ENCODE assay signal across 25 cellular contexts in the genomic region with DNA sequence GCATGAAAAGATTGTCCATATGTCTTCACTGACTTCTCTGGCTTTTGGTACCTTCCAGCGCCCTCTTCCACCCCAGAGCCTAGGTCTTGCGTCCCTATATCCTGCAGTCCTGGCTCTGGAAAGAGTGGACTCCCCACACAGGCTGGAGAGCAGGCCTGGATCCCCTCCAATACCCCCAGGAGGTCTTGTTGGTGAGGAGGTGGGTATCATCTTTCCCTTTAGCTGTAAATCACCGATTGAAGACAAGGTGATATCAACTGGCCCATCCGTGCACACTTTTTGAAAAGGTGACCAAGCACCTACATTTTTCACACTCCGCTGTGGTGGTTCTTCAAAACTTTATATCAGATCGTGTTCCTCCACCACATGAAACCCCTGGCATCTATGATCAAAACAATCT.
"Had no signal": no experiment of that assay in that cellular context is flagged by ENCODE, and none has a peak within 500 bp of the region (broad histone marks: within the 10 kb centered on the region; RNA-seq: fewer than 3 reads in every experiment).

No MANE protein-coding gene starts in this region.

- H3K9me3 ChIP-seq: colonic mucosa, gastrocnemius medialis, ovary, tibial nerve had no signal

- H3K36me3 ChIP-seq: colonic mucosa, gastrocnemius medialis, ovary had no signal

- H3K4me3 Mint-ChIP-seq: activated naive CD4-positive, alpha-beta T cell treated with anti-CD3 and anti-CD28 coated beads, Interleukin-2, amount 50 U/mL, for 24 hours; mesothelial cell of epicardium; naive B cell; stimulated activated memory B cell treated with anti-CD40 and anti-IgM and Interleukin-4, amounts not matched to agents 10 μg/mL and 1 μg/mL and 100 μg/mL, for 72 hours had no signal

- H3K27me3 ChIP-seq: colonic mucosa, dorsolateral prefrontal cortex, gastrocnemius medialis, ovary, tibial nerve had no signal

- H3K27ac ChIP-seq: colonic mucosa, gastrocnemius medialis, ovary, skin epidermis had no signal

- ATAC-seq: gastrocnemius medialis; left cardiac atrium; sciatic nerve; stimulated activated memory B cell treated with anti-CD40 and anti-IgM and Interleukin-4, amounts not matched to agents 10 μg/mL and 1 μg/mL and 100 μg/mL, for 72 hours had no signal

- H3K27me3 Mint-ChIP-seq: activated naive CD4-positive, alpha-beta T cell treated with anti-CD3 and anti-CD28 coated beads, Interleukin-2, amount 50 U/mL, for 24 hours had no signal

- H3K36me3 Mint-ChIP-seq: activated naive CD4-positive, alpha-beta T cell treated with anti-CD3 and anti-CD28 coated beads, Interleukin-2, amount 50 U/mL, for 24 hours; mesothelial cell of epicardium; naive B cell; stimulated activated memory B cell treated with anti-CD40 and anti-IgM and Interleukin-4, amounts not matched to agents 10 μg/mL and 1 μg/mL and 100 μg/mL, for 72 hours had no signal

- FAIRE-seq: keratinocyte had no signal

- H3K4me3 ChIP-seq: colonic mucosa, dorsolateral prefrontal cortex, gastrocnemius medialis, ovary, skin epidermis, tibial nerve had no signal

- H3K4me1 Mint-ChIP-seq: mesothelial cell of epicardium; naive B cell; stimulated activated memory B cell treated with anti-CD40 and anti-IgM and Interleukin-4, amounts not matched to agents 10 μg/mL and 1 μg/mL and 100 μg/mL, for 72 hours had no signal

- DNase-seq: activated CD4-positive, alpha-beta T cell treated with anti-CD3 and anti-CD28 coated beads, Interleukin-2, amount 50 U/mL, for 4 hours; activated CD4-positive, CD25-positive, alpha-beta regulatory T cell treated with anti-CD3 and anti-CD28 coated beads, Interleukin-2, amount 50 U/mL, for 72 hours; activated CD8-positive, alpha-beta memory T cell treated with anti-CD3 and anti-CD28 coated beads, Interleukin-2, amount 50 U/mL, for 4 hours; activated T-cell treated with anti-CD3 and anti-CD28 coated beads, Interleukin-2, amount 50 U/mL, for 1 hour; anterior cingulate cortex; colonic mucosa; dorsolateral prefrontal cortex; effector memory CD4-positive, alpha-beta T cell; gastrocnemius medialis; glutamatergic neuron; left cardiac atrium; naive B cell; ovary; retina; stimulated activated CD4-positive, alpha-beta T cell treated with anti-CD3 and anti-CD28 coated beads, Interleukin-12 subunit alpha, Interleukin-12 subunit beta, amount 100 ng/mL, for 4 hours; stimulated activated CD4-positive, alpha-beta T cell treated with anti-CD3 and anti-CD28 coated beads, Interleukin-4, amount 100 ng/mL, for 1 hour; T-helper 2 cell had no signal

- H3K4me1 ChIP-seq: colonic mucosa, gastrocnemius medialis had no signal

- H3K9me3 Mint-ChIP-seq: activated naive CD4-positive, alpha-beta T cell treated with anti-CD3 and anti-CD28 coated beads, Interleukin-2, amount 50 U/mL, for 24 hours; mesothelial cell of epicardium; naive B cell; stimulated activated memory B cell treated with anti-CD40 and anti-IgM and Interleukin-4, amounts not matched to agents 10 μg/mL and 1 μg/mL and 100 μg/mL, for 72 hours had no signal

- H3K27ac Mint-ChIP-seq: activated naive CD4-positive, alpha-beta T cell treated with anti-CD3 and anti-CD28 coated beads, Interleukin-2, amount 50 U/mL, for 24 hours; mesothelial cell of epicardium; naive B cell; progenitor cell of endocrine pancreas; stimulated activated memory B cell treated with anti-CD40 and anti-IgM and Interleukin-4, amounts not matched to agents 10 μg/mL and 1 μg/mL and 100 μg/mL, for 72 hours had no signal
